ENCODE assay signal across 1 cellular context in the genomic region with DNA sequence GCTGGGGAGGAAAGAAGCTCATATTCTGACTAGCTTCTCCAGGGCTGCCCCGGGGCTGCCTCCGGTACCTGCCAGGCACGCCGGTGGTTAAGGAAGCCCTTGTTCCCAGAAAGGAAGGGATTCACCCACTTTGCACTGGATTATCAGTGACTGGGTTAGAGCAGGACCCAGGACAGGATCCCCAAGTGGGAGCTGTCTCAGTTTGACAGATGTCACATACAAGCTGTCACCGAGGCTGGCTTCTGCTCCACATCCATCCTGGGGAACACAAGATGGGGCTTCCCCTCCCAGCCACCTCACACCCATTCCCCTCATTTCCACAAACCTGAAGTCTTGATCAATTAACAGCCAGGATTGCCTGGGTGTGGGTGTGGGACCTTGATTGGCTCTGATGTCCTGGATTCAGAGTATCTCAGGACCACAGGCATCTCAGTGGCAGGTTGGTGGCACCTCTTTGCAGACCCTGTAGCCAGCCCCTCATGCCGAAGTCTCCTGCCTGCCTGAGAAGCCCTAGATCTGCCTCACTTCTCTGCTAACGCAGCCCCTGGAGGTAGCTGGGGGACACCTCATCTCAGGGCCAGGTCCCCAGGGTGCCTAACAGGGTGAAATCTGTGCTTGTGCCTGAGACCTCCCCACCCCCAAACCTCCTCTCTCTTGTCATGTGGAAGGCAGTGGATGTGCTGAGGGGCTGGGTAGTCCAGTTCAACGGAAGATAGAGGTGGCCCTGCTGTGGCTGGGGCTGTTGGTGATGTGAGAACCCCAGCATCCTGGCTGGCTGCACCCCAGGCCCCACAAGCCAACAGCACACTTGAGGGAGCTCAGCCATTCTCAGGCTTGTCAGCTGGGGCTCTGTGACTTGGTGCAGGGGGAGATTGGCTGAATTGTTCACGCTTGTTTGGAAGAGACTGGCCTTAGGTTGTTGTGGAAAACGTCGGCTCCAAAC.
TF ChIP-seq lines count a peak whose summit lies in the region.

No MANE protein-coding gene starts in this region.

TF ChIP-seq in GM23338, 12 proteins besides CTCF, POLR2A, EP300 and RAD21 (continued from another document):
- TF ChIP-seq, protein P1, sequence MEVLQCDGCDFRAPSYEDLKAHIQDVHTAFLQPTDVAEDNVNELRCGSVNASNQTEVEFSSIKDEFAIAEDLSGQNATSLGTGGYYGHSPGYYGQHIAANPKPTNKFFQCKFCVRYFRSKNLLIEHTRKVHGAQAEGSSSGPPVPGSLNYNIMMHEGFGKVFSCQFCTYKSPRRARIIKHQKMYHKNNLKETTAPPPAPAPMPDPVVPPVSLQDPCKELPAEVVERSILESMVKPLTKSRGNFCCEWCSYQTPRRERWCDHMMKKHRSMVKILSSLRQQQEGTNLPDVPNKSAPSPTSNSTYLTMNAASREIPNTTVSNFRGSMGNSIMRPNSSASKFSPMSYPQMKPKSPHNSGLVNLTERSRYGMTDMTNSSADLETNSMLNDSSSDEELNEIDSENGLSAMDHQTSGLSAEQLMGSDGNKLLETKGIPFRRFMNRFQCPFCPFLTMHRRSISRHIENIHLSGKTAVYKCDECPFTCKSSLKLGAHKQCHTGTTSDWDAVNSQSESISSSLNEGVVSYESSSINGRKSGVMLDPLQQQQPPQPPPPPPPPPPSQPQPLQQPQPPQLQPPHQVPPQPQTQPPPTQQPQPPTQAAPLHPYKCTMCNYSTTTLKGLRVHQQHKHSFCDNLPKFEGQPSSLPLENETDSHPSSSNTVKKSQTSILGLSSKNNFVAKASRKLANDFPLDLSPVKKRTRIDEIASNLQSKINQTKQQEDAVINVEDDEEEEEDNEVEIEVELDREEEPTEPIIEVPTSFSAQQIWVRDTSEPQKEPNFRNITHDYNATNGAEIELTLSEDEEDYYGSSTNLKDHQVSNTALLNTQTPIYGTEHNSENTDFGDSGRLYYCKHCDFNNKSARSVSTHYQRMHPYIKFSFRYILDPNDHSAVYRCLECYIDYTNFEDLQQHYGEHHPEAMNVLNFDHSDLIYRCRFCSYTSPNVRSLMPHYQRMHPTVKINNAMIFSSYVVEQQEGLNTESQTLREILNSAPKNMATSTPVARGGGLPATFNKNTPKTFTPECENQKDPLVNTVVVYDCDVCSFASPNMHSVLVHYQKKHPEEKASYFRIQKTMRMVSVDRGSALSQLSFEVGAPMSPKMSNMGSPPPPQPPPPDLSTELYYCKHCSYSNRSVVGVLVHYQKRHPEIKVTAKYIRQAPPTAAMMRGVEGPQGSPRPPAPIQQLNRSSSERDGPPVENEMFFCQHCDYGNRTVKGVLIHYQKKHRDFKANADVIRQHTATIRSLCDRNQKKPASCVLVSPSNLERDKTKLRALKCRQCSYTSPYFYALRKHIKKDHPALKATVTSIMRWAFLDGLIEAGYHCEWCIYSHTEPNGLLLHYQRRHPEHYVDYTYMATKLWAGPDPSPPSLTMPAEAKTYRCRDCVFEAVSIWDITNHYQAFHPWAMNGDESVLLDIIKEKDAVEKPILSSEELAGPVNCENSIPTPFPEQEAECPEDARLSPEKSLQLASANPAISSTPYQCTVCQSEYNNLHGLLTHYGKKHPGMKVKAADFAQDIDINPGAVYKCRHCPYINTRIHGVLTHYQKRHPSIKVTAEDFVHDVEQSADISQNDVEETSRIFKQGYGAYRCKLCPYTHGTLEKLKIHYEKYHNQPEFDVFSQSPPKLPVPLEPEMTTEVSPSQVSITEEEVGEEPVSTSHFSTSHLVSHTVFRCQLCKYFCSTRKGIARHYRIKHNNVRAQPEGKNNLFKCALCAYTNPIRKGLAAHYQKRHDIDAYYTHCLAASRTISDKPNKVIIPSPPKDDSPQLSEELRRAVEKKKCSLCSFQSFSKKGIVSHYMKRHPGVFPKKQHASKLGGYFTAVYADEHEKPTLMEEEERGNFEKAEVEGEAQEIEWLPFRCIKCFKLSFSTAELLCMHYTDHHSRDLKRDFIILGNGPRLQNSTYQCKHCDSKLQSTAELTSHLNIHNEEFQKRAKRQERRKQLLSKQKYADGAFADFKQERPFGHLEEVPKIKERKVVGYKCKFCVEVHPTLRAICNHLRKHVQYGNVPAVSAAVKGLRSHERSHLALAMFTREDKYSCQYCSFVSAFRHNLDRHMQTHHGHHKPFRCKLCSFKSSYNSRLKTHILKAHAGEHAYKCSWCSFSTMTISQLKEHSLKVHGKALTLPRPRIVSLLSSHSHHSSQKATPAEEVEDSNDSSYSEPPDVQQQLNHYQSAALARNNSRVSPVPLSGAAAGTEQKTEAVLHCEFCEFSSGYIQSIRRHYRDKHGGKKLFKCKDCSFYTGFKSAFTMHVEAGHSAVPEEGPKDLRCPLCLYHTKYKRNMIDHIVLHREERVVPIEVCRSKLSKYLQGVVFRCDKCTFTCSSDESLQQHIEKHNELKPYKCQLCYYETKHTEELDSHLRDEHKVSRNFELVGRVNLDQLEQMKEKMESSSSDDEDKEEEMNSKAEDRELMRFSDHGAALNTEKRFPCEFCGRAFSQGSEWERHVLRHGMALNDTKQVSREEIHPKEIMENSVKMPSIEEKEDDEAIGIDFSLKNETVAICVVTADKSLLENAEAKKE (CRISPR knock-in tag; IDR thresholded peaks at IDR 0.05), result no peak
- TF ChIP-seq, protein P2, sequence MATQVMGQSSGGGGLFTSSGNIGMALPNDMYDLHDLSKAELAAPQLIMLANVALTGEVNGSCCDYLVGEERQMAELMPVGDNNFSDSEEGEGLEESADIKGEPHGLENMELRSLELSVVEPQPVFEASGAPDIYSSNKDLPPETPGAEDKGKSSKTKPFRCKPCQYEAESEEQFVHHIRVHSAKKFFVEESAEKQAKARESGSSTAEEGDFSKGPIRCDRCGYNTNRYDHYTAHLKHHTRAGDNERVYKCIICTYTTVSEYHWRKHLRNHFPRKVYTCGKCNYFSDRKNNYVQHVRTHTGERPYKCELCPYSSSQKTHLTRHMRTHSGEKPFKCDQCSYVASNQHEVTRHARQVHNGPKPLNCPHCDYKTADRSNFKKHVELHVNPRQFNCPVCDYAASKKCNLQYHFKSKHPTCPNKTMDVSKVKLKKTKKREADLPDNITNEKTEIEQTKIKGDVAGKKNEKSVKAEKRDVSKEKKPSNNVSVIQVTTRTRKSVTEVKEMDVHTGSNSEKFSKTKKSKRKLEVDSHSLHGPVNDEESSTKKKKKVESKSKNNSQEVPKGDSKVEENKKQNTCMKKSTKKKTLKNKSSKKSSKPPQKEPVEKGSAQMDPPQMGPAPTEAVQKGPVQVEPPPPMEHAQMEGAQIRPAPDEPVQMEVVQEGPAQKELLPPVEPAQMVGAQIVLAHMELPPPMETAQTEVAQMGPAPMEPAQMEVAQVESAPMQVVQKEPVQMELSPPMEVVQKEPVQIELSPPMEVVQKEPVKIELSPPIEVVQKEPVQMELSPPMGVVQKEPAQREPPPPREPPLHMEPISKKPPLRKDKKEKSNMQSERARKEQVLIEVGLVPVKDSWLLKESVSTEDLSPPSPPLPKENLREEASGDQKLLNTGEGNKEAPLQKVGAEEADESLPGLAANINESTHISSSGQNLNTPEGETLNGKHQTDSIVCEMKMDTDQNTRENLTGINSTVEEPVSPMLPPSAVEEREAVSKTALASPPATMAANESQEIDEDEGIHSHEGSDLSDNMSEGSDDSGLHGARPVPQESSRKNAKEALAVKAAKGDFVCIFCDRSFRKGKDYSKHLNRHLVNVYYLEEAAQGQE (IDR thresholded peaks at IDR 0.05; ENCODE audit: unreplicated experiment), result no peak
- no peak for TF ChIP-seq CREB1 (CRISPR knock-in tag; IDR thresholded peaks at IDR 0.05; ENCODE audit: low read depth)
- TF ChIP-seq ZNF331 (CRISPR knock-in tag; IDR thresholded peaks at IDR 0.05; ENCODE audit: low read depth), result no peak
- no peak for TF ChIP-seq NANOG (IDR thresholded peaks at IDR 0.05; ENCODE audit: borderline replicate concordance)
- no peak for TF ChIP-seq ZNF114 (CRISPR knock-in tag; IDR thresholded peaks at IDR 0.05)
- TF ChIP-seq STAT1 (IDR thresholded peaks at IDR 0.05; ENCODE audit: unreplicated experiment), result no peak
- TF ChIP-seq EZH2phosphoT487 (IDR thresholded peaks at IDR 0.05; ENCODE audit: unreplicated experiment), result no peak
- TF ChIP-seq, protein P3, sequence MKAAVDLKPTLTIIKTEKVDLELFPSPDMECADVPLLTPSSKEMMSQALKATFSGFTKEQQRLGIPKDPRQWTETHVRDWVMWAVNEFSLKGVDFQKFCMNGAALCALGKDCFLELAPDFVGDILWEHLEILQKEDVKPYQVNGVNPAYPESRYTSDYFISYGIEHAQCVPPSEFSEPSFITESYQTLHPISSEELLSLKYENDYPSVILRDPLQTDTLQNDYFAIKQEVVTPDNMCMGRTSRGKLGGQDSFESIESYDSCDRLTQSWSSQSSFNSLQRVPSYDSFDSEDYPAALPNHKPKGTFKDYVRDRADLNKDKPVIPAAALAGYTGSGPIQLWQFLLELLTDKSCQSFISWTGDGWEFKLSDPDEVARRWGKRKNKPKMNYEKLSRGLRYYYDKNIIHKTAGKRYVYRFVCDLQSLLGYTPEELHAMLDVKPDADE (IDR thresholded peaks at IDR 0.05), result no peak
- no peak for TF ChIP-seq JUNB (IDR thresholded peaks at IDR 0.05; ENCODE audit: unreplicated experiment)
- TF ChIP-seq EZH2 (IDR thresholded peaks at IDR 0.05; ENCODE audit: low read depth, unreplicated experiment), result no peak
